In the genomic region with DNA sequence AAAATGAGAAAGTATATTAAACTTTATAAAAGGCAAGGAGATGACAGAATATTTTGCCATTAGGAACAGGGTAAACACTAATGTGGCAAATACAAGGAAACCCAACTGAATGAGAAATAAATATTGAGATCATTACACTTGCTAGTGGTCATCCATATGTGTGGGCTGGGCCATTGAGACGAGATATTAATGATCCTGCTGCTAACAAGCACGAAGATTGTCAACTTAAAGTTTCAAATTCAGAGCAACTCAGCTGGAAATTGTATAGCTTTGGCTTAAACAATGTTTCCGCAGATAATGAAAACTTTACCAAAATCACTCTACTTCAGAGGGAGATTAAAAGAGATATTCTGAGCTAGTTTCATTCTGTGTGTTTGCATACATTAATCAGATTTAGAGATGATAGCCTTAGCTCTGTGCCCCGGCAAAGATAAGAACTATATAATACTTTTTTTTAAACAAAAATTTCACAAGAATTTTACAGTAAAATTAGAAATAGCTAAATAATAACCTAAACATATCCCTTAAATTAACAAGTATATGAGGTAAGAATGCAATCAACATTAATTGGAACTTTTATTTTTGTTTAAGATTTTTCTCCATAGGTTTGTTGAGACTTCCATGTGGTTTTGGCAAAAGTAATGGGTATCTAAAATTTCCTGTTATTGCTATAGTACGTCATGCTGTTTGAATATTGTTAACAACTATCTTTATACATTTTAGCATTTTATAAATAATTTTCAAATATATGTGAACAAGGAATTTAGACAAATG, we compare ENCODE assay signal across 18 cellular contexts.
"Had no signal": no experiment of that assay in that cellular context is flagged by ENCODE, and none has a peak within 500 bp of the region (broad histone marks: within the 10 kb centered on the region; RNA-seq: fewer than 3 reads in every experiment).

No MANE protein-coding gene starts in this region.

- H3K9me3 ChIP-seq: adrenal gland, lower lobe of right lung, prostate gland, thyroid gland, upper lobe of right lung had no signal

- H3K27ac ChIP-seq: adrenal gland, lower lobe of right lung, neural progenitor cell, prostate gland, thyroid gland, upper lobe of right lung had no signal

- H3K4me1 ChIP-seq: adrenal gland, neural progenitor cell, prostate gland, thyroid gland had no signal

- H2AFZ ChIP-seq: neural progenitor cell had no signal

- DNase-seq: activated CD4-positive, alpha-beta T cell treated with anti-CD3 and anti-CD28 coated beads, Interleukin-2, amount 10 ng/mL, durations not matched to agents 7 days and 5 days; activated CD4-positive, CD25-positive, alpha-beta regulatory T cell treated with anti-CD3 and anti-CD28 coated beads, Interleukin-2, amount 50 U/mL, for 72 hours; activated CD8-positive, alpha-beta memory T cell treated with anti-CD3 and anti-CD28 coated beads for 24 hours; activated CD8-positive, alpha-beta memory T cell treated with anti-CD3 and anti-CD28 coated beads, Interleukin-2, amount 50 U/mL, for 4 hours; activated T-cell treated with anti-CD3 and anti-CD28 coated beads, Interleukin-2, amount 50 U/mL, for 24 hours; adrenal gland; lower lobe of right lung; naive thymus-derived CD4-positive, alpha-beta T cell; stimulated activated CD4-positive, alpha-beta T cell treated with anti-CD3 and anti-CD28 coated beads, Interleukin-1b, Interleukin-23, amount 100 ng/mL, for 48 hours; substantia nigra; thyroid gland; upper lobe of right lung had no signal

- H3K9ac ChIP-seq: neural progenitor cell had no signal

- H3K36me3 ChIP-seq: adrenal gland, neural progenitor cell, prostate gland, thyroid gland had no signal

- H3K4me3 ChIP-seq: adrenal gland, cardiac muscle cell, lower lobe of right lung, neural progenitor cell, prostate gland, thyroid gland, upper lobe of right lung had no signal

- H3K4me2 ChIP-seq: neural progenitor cell had no signal

- H3K27me3 ChIP-seq: adrenal gland, cardiac muscle cell, neural progenitor cell, thyroid gland, upper lobe of right lung had no signal

- ATAC-seq: activated naive CD4-positive, alpha-beta T cell treated with anti-CD3 and anti-CD28 coated beads, Interleukin-2, amount 50 U/mL, for 72 hours; activated T-helper 17 cell treated with anti-CD3 and anti-CD28 coated beads, Interleukin-2, amount 50 U/mL, for 72 hours; left lobe of liver had no signal
